ENCODE assay signal across 18 cellular contexts in the genomic region with DNA sequence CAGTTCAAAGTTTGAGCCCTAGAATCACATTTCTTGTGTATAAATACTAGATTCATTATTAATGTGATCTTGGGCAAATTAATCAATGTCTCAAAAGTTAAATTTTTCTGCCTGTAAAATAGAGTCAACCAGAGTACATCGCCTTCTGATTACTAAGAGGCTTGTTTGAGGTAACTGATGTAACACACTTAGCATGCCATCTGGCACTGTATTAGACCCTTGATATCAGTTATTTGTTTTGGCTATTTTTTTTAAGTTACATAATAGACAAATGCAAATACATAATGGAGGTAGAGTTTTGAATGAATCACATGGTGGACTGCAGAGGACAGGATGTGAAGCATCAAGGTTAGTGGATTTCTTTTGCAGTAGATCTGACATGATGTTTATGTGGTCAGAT.
DNase-seq lines count a peak whose midpoint lies in the region; ATAC-seq and TF ChIP-seq lines count a peak whose summit lies in the region.
"Had no signal": no experiment of that assay in that cellular context is flagged by ENCODE, and none has a peak within 500 bp of the region (broad histone marks: within the 10 kb centered on the region; RNA-seq: fewer than 3 reads in every experiment).

No MANE protein-coding gene starts in this region.

- H3K4me2 ChIP-seq in OCI-LY7 (ENCODE audit: low read length): no peak overlapping the region
- H3K4me2 ChIP-seq: A549 had no signal

- no peaks in the 10 kb centered on the region for H3K9me3 ChIP-seq in OCI-LY7 (ENCODE audit: low read length)
- H3K9me3 ChIP-seq: A549 had no signal

- H3K9me2 ChIP-seq in OCI-LY7 (ENCODE audit: insufficient read depth, low read length): no peaks in the 10 kb centered on the region

- no peaks in the 10 kb centered on the region for H3K79me2 ChIP-seq in OCI-LY7 (ENCODE audit: insufficient read depth, low read depth, low read length)

- no peaks in the 10 kb centered on the region for H4K20me1 ChIP-seq in OCI-LY7 (ENCODE audit: insufficient read depth, low read length)

- CTCF ChIA-PET in OCI-LY7 (lab: Charles Lee; ENCODE audit: unreplicated experiment): no interaction called here

- H3K4me1 ChIP-seq in OCI-LY7 (ENCODE audit: insufficient read depth, low read length, poor library complexity, severe bottlenecking): no peaks in the 10 kb centered on the region
- H3K4me1 ChIP-seq: A549 had no signal

- intact Hi-C loops in OCI-LY7 (cut with micrococcal nuclease; ENCODE audit: unreplicated experiment): no loop called here

- H3K4me3 ChIP-seq in OCI-LY7 (ENCODE audit: low read depth, low read length, poor library complexity, severe bottlenecking) (no peak overlapping the region), fibroblast of the aortic adventitia (ENCODE audit: low read depth, low read length) (no peak overlapping the region)
- H3K4me3 ChIP-seq: A549, GM12878, GM23248 had no signal

- BruUV-seq in OCI-LY7 (replicated peaks; lab: Mats Ljungman, UMichigan): no TSS peak

- DNase-seq in DMS53 (lab: John Stamatoyannopoulos, UW) (peak; percentile 28), DMS53 treated with DMSO at 0.1 percent for 48 hours (lab: John Stamatoyannopoulos, UW; ENCODE audit: unreplicated experiment) (no peak), OCI-LY7 (ENCODE audit: low spot score) (no peak), fibroblast of the aortic adventitia (ENCODE audit: low read depth) (peak; percentile 25), anterior cingulate cortex (lab: John Stamatoyannopoulos, UW) (no peak)
- DNase-seq: AML-193; CD4-positive, alpha-beta T cell; DMS153; DND-41; EL; GM23248; HCEC 1CT had no signal

- H3K36me3 ChIP-seq in OCI-LY7 (ENCODE audit: insufficient read depth, low read length): no peaks in the 10 kb centered on the region

- POLR2A ChIA-PET in OCI-LY7 (lab: Charles Lee): interaction anchor here (0.5 kb wide), 1 partner anchor 267 kb away, joined by 3 read pairs; no protein-coding TSS in a partner anchor

- 0 out of 2 replicates have a peak overlapping the region, but pooled peaks have one; percentile 34 for H2AFZ ChIP-seq in OCI-LY7 (ENCODE audit: low read length)
- H2AFZ ChIP-seq: GM23248 had no signal

- no peak overlapping the region for H3K27ac ChIP-seq in OCI-LY7 (ENCODE audit: low read depth, low read length, poor library complexity, severe bottlenecking)
- H3K27ac ChIP-seq: 22Rv1, A549, C4-2B, GM23248 had no signal

- ATAC-seq in HG02885 (IDR thresholded peaks at IDR 0.05; ENCODE audit: poor library complexity, unreplicated experiment) (no peak), GM21619 (IDR thresholded peaks at IDR 0.05; ENCODE audit: unreplicated experiment) (no peak)
- ATAC-seq: A549, GM12878 had no signal

- no peak for TF ChIP-seq CTCF in OCI-LY7 (conservative IDR thresholded peaks at IDR 0.05; ENCODE audit: low read length)
- TF ChIP-seq CTCF in fibroblast of the aortic adventitia (IDR thresholded peaks at IDR 0.05; ENCODE audit: insufficient read depth, low read length): no peak

Comparison
In these comparisons a context has a peak if more than half of its experiments do, and no peak if none do; other contexts are left out.
1. DNase-seq: peak in DMS53 (single experiment) and fibroblast of the aortic adventitia (single experiment); none in DMS53 treated with DMSO at 0.1 percent for 48 hours (single experiment), OCI-LY7 (single experiment) and anterior cingulate cortex (0 of 58).